16 cellular contexts compared by ENCODE assay signal in genomic region chr6:11343963-11344714, GRCh38.
DNase-seq lines count a peak whose midpoint lies in the region; ATAC-seq and TF ChIP-seq lines count a peak whose summit lies in the region.
"Had no signal": no experiment of that assay in that cellular context is flagged by ENCODE, and none has a peak within 500 bp of the region (broad histone marks: within the 10 kb centered on the region; RNA-seq: fewer than 3 reads in every experiment).

No MANE protein-coding gene starts in this region.

- TF ChIP-seq POLR2A in transverse colon (IDR thresholded peaks at IDR 0.05), result no peak

- H3K36me3 Mint-ChIP-seq in activated T-cell treated with anti-CD3 and anti-CD28 coated beads, Interleukin-2, amount 50 U/mL, for 72 hours (ENCODE audit: insufficient read depth in 2 of 2), result peaks cover 11 to 16% of the 10 kb centered on the region in 2 donors
- H3K36me3 Mint-ChIP-seq in activated T-helper 1 cell treated with anti-CD3 and anti-CD28 coated beads, Interleukin-12 subunit alpha, Interleukin-12 subunit beta, Interleukin-2, Interleukin-4 antibody, amounts not matched to agents 30 ng/mL and 10 ng/mL and 1 ng/mL, durations not matched to agents 14 hours and 24 hours and 36 hours (ENCODE audit: low read depth), result peaks cover 66% of the 10 kb centered on the region

- in situ Hi-C loops in transverse colon (cut with MboI; ENCODE audit: low pct_ligation_motif_present in 1 of 4, low pct_unique_long_range_greater_than_20kb in 1 of 4, low sequenced_read_pairs in 3 of 4), result no loop called here

- H3K27ac Mint-ChIP-seq in activated T-cell treated with anti-CD3 and anti-CD28 coated beads, Interleukin-2, amount 50 U/mL, for 72 hours, result peak overlapping the region; percentile 64
- peak overlapping the region; percentile 61 for H3K27ac Mint-ChIP-seq in activated T-helper 1 cell treated with anti-CD3 and anti-CD28 coated beads, Interleukin-12 subunit alpha, Interleukin-12 subunit beta, Interleukin-2, Interleukin-4 antibody, amounts not matched to agents 30 ng/mL and 10 ng/mL and 1 ng/mL, durations not matched to agents 14 hours and 24 hours and 36 hours

- H3K27me3 ChIP-seq in liver (ENCODE audit: control insufficient read depth in 4 of 4, insufficient read depth in 4 of 4, low read length in 3 of 4) (no peaks in the 10 kb centered on the region), transverse colon (no peaks in the 10 kb centered on the region)
- H3K27me3 ChIP-seq: dorsolateral prefrontal cortex, gastroesophageal sphincter had no signal

- peak in 1 of 2 donors; percentile 51 for ATAC-seq in activated T-cell treated with anti-CD3 and anti-CD28 coated beads, Interleukin-2, amount 50 U/mL, for 72 hours (replicated peaks in 1 of 2)
- ATAC-seq in GM21528 (IDR thresholded peaks at IDR 0.05; ENCODE audit: low FRiP score, unreplicated experiment), result no peak
- no peak for ATAC-seq in HG02885 (IDR thresholded peaks at IDR 0.05; ENCODE audit: poor library complexity, unreplicated experiment)
- ATAC-seq: gastroesophageal sphincter, SK-N-SH treated with all-trans-retinoic acid at 6 μM for 48 hours had no signal

- H3K9ac ChIP-seq in liver (ENCODE audit: low read depth in 1 of 2, low read length in 2 of 2), result no peak overlapping the region

- H3K4me3 ChIP-seq in liver (ENCODE audit: low read depth in 1 of 3, low read length in 3 of 3) (no peak overlapping the region), transverse colon (no peak overlapping the region)
- H3K4me3 ChIP-seq: dorsolateral prefrontal cortex, gastroesophageal sphincter, thoracic aorta had no signal

- no peak for DNase-seq in activated T-cell treated with anti-CD3 and anti-CD28 coated beads, Interleukin-2, amount 50 U/mL, for 72 hours
- no peak for DNase-seq in activated T-cell treated with anti-CD3 and anti-CD28 coated beads, Interleukin-2, amount 50 U/mL, for 48 hours
- no peak for DNase-seq in activated T-helper 1 cell treated with anti-CD3 and anti-CD28 coated beads, Interleukin-12 subunit alpha, Interleukin-12 subunit beta, Interleukin-2, Interleukin-4 antibody, amounts not matched to agents 30 ng/mL and 10 ng/mL and 1 ng/mL, durations not matched to agents 14 hours and 24 hours and 36 hours (ENCODE audit: low spot score)
- DNase-seq in transverse colon (peak; percentile 55), dermis blood vessel endothelial cell (no peak)
- DNase-seq: activated CD4-positive, CD25-positive, alpha-beta regulatory T cell; dorsolateral prefrontal cortex; GF-D8; NCI-H1092 treated with DMSO at 0.1 percent for 48 hours; NCI-H82 had no signal

- no peaks in the 10 kb centered on the region for H3K4me1 ChIP-seq in liver (ENCODE audit: control insufficient read depth in 4 of 4, insufficient read depth in 4 of 4, low read length in 3 of 4)
- peaks cover 0 to 15% (median 0%) of the 10 kb centered on the region in 4 donors for H3K4me1 ChIP-seq in transverse colon
- H3K4me1 ChIP-seq: gastroesophageal sphincter had no signal

- peaks cover 0 to 5% of the 10 kb centered on the region in 2 donors for H3K9me3 Mint-ChIP-seq in activated T-cell treated with anti-CD3 and anti-CD28 coated beads, Interleukin-2, amount 50 U/mL, for 72 hours
- H3K9me3 Mint-ChIP-seq in activated T-helper 1 cell treated with anti-CD3 and anti-CD28 coated beads, Interleukin-12 subunit alpha, Interleukin-12 subunit beta, Interleukin-2, Interleukin-4 antibody, amounts not matched to agents 30 ng/mL and 10 ng/mL and 1 ng/mL, durations not matched to agents 14 hours and 24 hours and 36 hours, result peaks cover 14% of the 10 kb centered on the region

- H3K36me3 ChIP-seq in liver (ENCODE audit: control insufficient read depth in 4 of 4, insufficient read depth in 3 of 4, low read depth in 1 of 4, low read length in 3 of 4) (no peaks in the 10 kb centered on the region), transverse colon (no peaks in the 10 kb centered on the region)
- H3K36me3 ChIP-seq: gastroesophageal sphincter, thoracic aorta had no signal

- H3K4me1 Mint-ChIP-seq in activated T-cell treated with anti-CD3 and anti-CD28 coated beads, Interleukin-2, amount 50 U/mL, for 72 hours (ENCODE audit: low read depth), result peaks cover 73% of the 10 kb centered on the region
- peaks cover 90% of the 10 kb centered on the region for H3K4me1 Mint-ChIP-seq in activated T-helper 1 cell treated with anti-CD3 and anti-CD28 coated beads, Interleukin-12 subunit alpha, Interleukin-12 subunit beta, Interleukin-2, Interleukin-4 antibody, amounts not matched to agents 30 ng/mL and 10 ng/mL and 1 ng/mL, durations not matched to agents 14 hours and 24 hours and 36 hours (ENCODE audit: low read depth)

- no peak for TF ChIP-seq RAD21 in liver (IDR thresholded peaks at IDR 0.05)

- intact Hi-C loops in activated T-helper 1 cell treated with anti-CD3 and anti-CD28 coated beads, Interleukin-12 subunit alpha, Interleukin-12 subunit beta, Interleukin-2, Interleukin-4 antibody, amounts not matched to agents 30 ng/mL and 10 ng/mL and 1 ng/mL, durations not matched to agents 14 hours and 24 hours and 36 hours (cut with micrococcal nuclease), result loop anchor here (1.0 kb wide), 4 partner anchors 10 to 152 kb away; no protein-coding TSS in a partner anchor
- intact Hi-C loops in transverse colon (cut with DNase I; ENCODE audit: low total_unique reads), result no loop called here

- H3K27ac ChIP-seq in liver (ENCODE audit: low read depth in 1 of 2, low read length in 2 of 2) (no peak overlapping the region), transverse colon (no peak overlapping the region)
- H3K27ac ChIP-seq: gastroesophageal sphincter, thoracic aorta had no signal

- H3K9me3 ChIP-seq in liver (ENCODE audit: control insufficient read depth in 4 of 4, low read length in 3 of 4), result no peaks in the 10 kb centered on the region
- H3K9me3 ChIP-seq in transverse colon, result no peaks in the 10 kb centered on the region
- H3K9me3 ChIP-seq: thoracic aorta had no signal

- peak overlapping the region; percentile 6 for H3K4me3 Mint-ChIP-seq in activated T-cell treated with anti-CD3 and anti-CD28 coated beads, Interleukin-2, amount 50 U/mL, for 72 hours
- H3K4me3 Mint-ChIP-seq in activated T-helper 1 cell treated with anti-CD3 and anti-CD28 coated beads, Interleukin-12 subunit alpha, Interleukin-12 subunit beta, Interleukin-2, Interleukin-4 antibody, amounts not matched to agents 30 ng/mL and 10 ng/mL and 1 ng/mL, durations not matched to agents 14 hours and 24 hours and 36 hours, result peak overlapping the region; percentile 4

- TF ChIP-seq EP300 in transverse colon (IDR thresholded peaks at IDR 0.05; ENCODE audit: low read depth), result no peak

- no peaks in the 10 kb centered on the region for H3K27me3 Mint-ChIP-seq in activated T-cell treated with anti-CD3 and anti-CD28 coated beads, Interleukin-2, amount 50 U/mL, for 72 hours (ENCODE audit: low read depth)
- H3K27me3 Mint-ChIP-seq in activated T-helper 1 cell treated with anti-CD3 and anti-CD28 coated beads, Interleukin-12 subunit alpha, Interleukin-12 subunit beta, Interleukin-2, Interleukin-4 antibody, amounts not matched to agents 30 ng/mL and 10 ng/mL and 1 ng/mL, durations not matched to agents 14 hours and 24 hours and 36 hours (ENCODE audit: insufficient read depth), result no peaks in the 10 kb centered on the region

- no peak for TF ChIP-seq CTCF in liver (IDR thresholded peaks at IDR 0.05; ENCODE audit: low read depth, low read length, missing input control)
- TF ChIP-seq CTCF in transverse colon (IDR thresholded peaks at IDR 0.05), result no peak

- 81% methylated on average over 6 of the region's 6 CpGs for WGBS in liver
- WGBS in transverse colon (ENCODE audit: low coverage in 1 of 2), 2 donors, result 67 to 75% methylated on average over 1 to 6 of the region's 6 CpGs

TF ChIP-seq in liver, 16 proteins besides CTCF, POLR2A, EP300 and RAD21:
- TF ChIP-seq RXRA (IDR thresholded peaks at IDR 0.05) (peak; percentile 41 to 44), SP1 (IDR thresholded peaks at IDR 0.05) (no peak), HNF4A (conservative IDR thresholded peaks at IDR 0.05) (peak; percentile 22 to 26)
